ENCODE assay signal across 14 cellular contexts in the genomic region with DNA sequence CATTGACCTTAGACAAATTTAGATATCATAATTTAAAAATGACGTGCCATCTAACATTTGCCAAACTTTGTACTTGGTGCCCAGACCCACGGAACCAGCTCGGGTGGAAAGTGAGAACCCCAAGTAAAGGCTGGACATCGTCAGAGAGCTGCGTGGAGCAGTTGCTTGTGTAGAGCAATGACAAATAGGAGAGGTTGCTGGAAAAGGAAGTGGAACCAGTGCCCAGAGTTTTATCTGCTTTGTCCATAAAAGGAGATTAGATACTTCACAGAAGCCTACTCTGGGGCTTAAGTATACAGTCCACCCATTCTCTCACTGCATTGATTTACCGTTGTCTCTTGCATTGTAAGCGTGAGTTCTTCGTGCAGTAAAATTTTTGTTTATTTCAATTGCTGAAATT. TPM values are rescaled to one million over a fixed set of nuclear protein-coding genes. Genes with fewer than 3 reads are reported as not detected.
DNase-seq lines count a peak whose midpoint lies in the region; ATAC-seq and TF ChIP-seq lines count a peak whose summit lies in the region.
"Had no signal": no experiment of that assay in that cellular context is flagged by ENCODE, and none has a peak within 500 bp of the region (broad histone marks: within the 10 kb centered on the region; RNA-seq: fewer than 3 reads in every experiment).

No MANE protein-coding gene starts in this region.

- H3K4me3 ChIP-seq in OCI-LY3 (ENCODE audit: low read length): peak overlapping the region; percentile 25; the same call in 1 of the 2 replicates
- H3K4me3 ChIP-seq in gastroesophageal sphincter: peak overlapping the region in 1 of 2 donors; percentile 3
- H3K4me3 ChIP-seq in smooth muscle cell: no peak overlapping the region

- H3K9ac ChIP-seq in OCI-LY3 (ENCODE audit: low read length) (peak overlapping the region; percentile 39; the same call in 1 of the 2 replicates), smooth muscle cell (ENCODE audit: low read depth) (no peak overlapping the region)

- POLR2A ChIA-PET in activated CD4-positive, alpha-beta T cell treated with anti-CD3 and anti-CD28 coated beads, Interleukin-2, amount 10 ng/mL, durations not matched to agents 7 days and 5 days (lab: Charles Lee): no interaction called here

- CTCF ChIA-PET in activated CD4-positive, alpha-beta T cell treated with anti-CD3 and anti-CD28 coated beads, Interleukin-2, amount 10 ng/mL, durations not matched to agents 7 days and 5 days (lab: Charles Lee): interaction anchor here (0.9 to 1.2 kb wide), 3 partner anchors 13 to 73 kb away, joined by 3 to 4 read pairs (median 3); no protein-coding TSS in a partner anchor

- peak overlapping the region; percentile 64; the same call in 1 of the 2 replicates for H2AFZ ChIP-seq in OCI-LY3 (ENCODE audit: low read depth, low read length)
- peak overlapping the region; percentile 69 for H2AFZ ChIP-seq in smooth muscle cell (ENCODE audit: low read depth)

- H3K27ac ChIP-seq in OCI-LY3 (ENCODE audit: low read length) (peak overlapping the region; percentile 19; the same call in 1 of the 2 replicates), gastroesophageal sphincter (peak overlapping the region; percentile 80 to 99 (median 88)), smooth muscle cell (ENCODE audit: low read depth) (no peak overlapping the region)

- H3K27me3 Mint-ChIP-seq in activated CD4-positive, alpha-beta T cell treated with anti-CD3 and anti-CD28 coated beads, Interleukin-2, amount 10 ng/mL, durations not matched to agents 7 days and 5 days: peaks cover 24% of the 10 kb centered on the region
- H3K27me3 Mint-ChIP-seq: CD4-positive, alpha-beta T cell had no signal

- H3K79me2 ChIP-seq in OCI-LY3 (ENCODE audit: low read length): no peaks in the 10 kb centered on the region
- H3K79me2 ChIP-seq in smooth muscle cell (ENCODE audit: low read depth): no peaks in the 10 kb centered on the region

- H3K9me3 Mint-ChIP-seq in activated CD4-positive, alpha-beta T cell treated with anti-CD3 and anti-CD28 coated beads, Interleukin-2, amount 10 ng/mL, durations not matched to agents 7 days and 5 days: no peaks in the 10 kb centered on the region
- H3K9me3 Mint-ChIP-seq: CD4-positive, alpha-beta T cell had no signal

- no peaks in the 10 kb centered on the region for H3F3A ChIP-seq in smooth muscle cell (ENCODE audit: low read depth)

- DNase-seq in HCEC 1CT (peak; percentile 51), smooth muscle cell (lab: John Stamatoyannopoulos, UW; ENCODE audit: unreplicated experiment) (no peak), activated gamma-delta T cell (lab: John Stamatoyannopoulos, UW) (no peak)
- DNase-seq in activated CD4-positive, alpha-beta T cell treated with anti-CD3 and anti-CD28 coated beads, Interleukin-2, amount 10 ng/mL, durations not matched to agents 7 days and 5 days: no peak
- DNase-seq in stimulated activated naive CD4-positive, alpha-beta T cell treated with Interleukin-2 at 50 U/mL for 16 hours (lab: John Stamatoyannopoulos, UW): no peak
- DNase-seq: activated T-cell treated with anti-CD3 and anti-CD28 coated beads for 4 hours; amniotic stem cell; CD4-positive, alpha-beta T cell; NCI-H1092; NCI-H345; RPMI8226 had no signal

- H4K20me1 ChIP-seq in OCI-LY3 (ENCODE audit: insufficient read depth, low read length) (no peaks in the 10 kb centered on the region), smooth muscle cell (ENCODE audit: low read depth) (no peaks in the 10 kb centered on the region)

- ATAC-seq in gastroesophageal sphincter: peak; percentile 46
- no peak for ATAC-seq in GM18520 (IDR thresholded peaks at IDR 0.05; ENCODE audit: unreplicated experiment)

- H3K27me3 ChIP-seq in OCI-LY3 (ENCODE audit: low read depth, low read length): peaks cover 9% of the 10 kb centered on the region
- H3K27me3 ChIP-seq in gastroesophageal sphincter: no peaks in the 10 kb centered on the region
- H3K27me3 ChIP-seq in smooth muscle cell (ENCODE audit: low read depth): peaks cover 33% of the 10 kb centered on the region

- H3K4me1 Mint-ChIP-seq in activated CD4-positive, alpha-beta T cell treated with anti-CD3 and anti-CD28 coated beads, Interleukin-2, amount 10 ng/mL, durations not matched to agents 7 days and 5 days: peaks cover 35% of the 10 kb centered on the region

- TF ChIP-seq EP300 in gastroesophageal sphincter (IDR thresholded peaks at IDR 0.05): no peak

- H3K4me3 Mint-ChIP-seq in activated CD4-positive, alpha-beta T cell treated with anti-CD3 and anti-CD28 coated beads, Interleukin-2, amount 10 ng/mL, durations not matched to agents 7 days and 5 days: no peak overlapping the region

- no peak overlapping the region for H3K27ac Mint-ChIP-seq in activated CD4-positive, alpha-beta T cell treated with anti-CD3 and anti-CD28 coated beads, Interleukin-2, amount 10 ng/mL, durations not matched to agents 7 days and 5 days
- H3K27ac Mint-ChIP-seq: CD4-positive, alpha-beta T cell had no signal

- no peaks in the 10 kb centered on the region for H3K36me3 Mint-ChIP-seq in activated CD4-positive, alpha-beta T cell treated with anti-CD3 and anti-CD28 coated beads, Interleukin-2, amount 10 ng/mL, durations not matched to agents 7 days and 5 days (ENCODE audit: low read depth)

- H3K4me2 ChIP-seq in OCI-LY3 (ENCODE audit: low read length) (peak overlapping the region; percentile 49), smooth muscle cell (peak overlapping the region; percentile 73)

- TF ChIP-seq POLR2A in gastroesophageal sphincter (IDR thresholded peaks at IDR 0.05): no peak

- H3K36me3 ChIP-seq in OCI-LY3 (replicated peaks; ENCODE audit: low read depth, low read length) (peaks cover 4% of the 10 kb centered on the region), gastroesophageal sphincter (no peaks in the 10 kb centered on the region), smooth muscle cell (ENCODE audit: low read depth) (no peaks in the 10 kb centered on the region)

- peaks cover 35% of the 10 kb centered on the region for H3K4me1 ChIP-seq in OCI-LY3 (ENCODE audit: low read length)
- H3K4me1 ChIP-seq in gastroesophageal sphincter: peaks cover 0 to 67% (median 7%) of the 10 kb centered on the region in 3 donors
- H3K4me1 ChIP-seq in smooth muscle cell (ENCODE audit: low read depth): peaks cover 10% of the 10 kb centered on the region

- WGBS in gastroesophageal sphincter (ENCODE audit: low coverage in 1 of 2), 2 donors: 19 to 25% methylated on average over 8 of the region's 8 CpGs
- 29% methylated on average over 8 of the region's 8 CpGs for WGBS in smooth muscle cell (ENCODE audit: low lambda C conversion rate)

- H3K9me3 ChIP-seq in OCI-LY3 (ENCODE audit: insufficient read depth, low read length) (no peaks in the 10 kb centered on the region), gastroesophageal sphincter (no peaks in the 10 kb centered on the region), smooth muscle cell (replicated peaks; ENCODE audit: low read depth) (no peaks in the 10 kb centered on the region)

- no peak for TF ChIP-seq CTCF in OCI-LY3 (IDR thresholded peaks at IDR 0.05; ENCODE audit: low read depth, low read length)
- TF ChIP-seq CTCF in gastroesophageal sphincter (IDR thresholded peaks at IDR 0.05): no peak
- TF ChIP-seq CTCF in smooth muscle cell (IDR thresholded peaks at IDR 0.05; ENCODE audit: borderline replicate concordance, insufficient read depth, poor library complexity, severe bottlenecking): no peak

RNA-seq across cellular contexts. Expression of gene TBC1D1, which starts 5.4 kb away (rescaled TPM):
- total RNA-seq in gastroesophageal sphincter: 100 to 1,000 TPM; 190 to 279 (median 241) TPM
- total RNA-seq in smooth muscle cell: 101 and 117 TPM in 2 replicates
- polyA plus RNA-seq in smooth muscle cell: 77.2 and 81.5 TPM in 2 replicates
- 10 to 100 TPM; 73.9 to 99.1 TPM for total RNA-seq in activated CD4-positive, alpha-beta T cell treated with anti-CD3 and anti-CD28 coated beads, Interleukin-2, amount 10 ng/mL, durations not matched to agents 7 days and 5 days

RNA-seq across cellular contexts. Expression of gene PGM2, which starts 59.0 kb away (rescaled TPM):
- total RNA-seq in gastroesophageal sphincter (10 to 100 TPM; 19.9 to 35.6 (median 25.3) TPM), smooth muscle cell (29.9 and 38.7 TPM in 2 replicates)
- 11.6 and 17.3 TPM in 2 replicates for polyA plus RNA-seq in smooth muscle cell
- total RNA-seq in activated CD4-positive, alpha-beta T cell treated with anti-CD3 and anti-CD28 coated beads, Interleukin-2, amount 10 ng/mL, durations not matched to agents 7 days and 5 days: 10 to 100 TPM; 40.4 to 44.2 TPM
